Comparison of ENCODE assay signal across 1 cellular context in the genomic region with DNA sequence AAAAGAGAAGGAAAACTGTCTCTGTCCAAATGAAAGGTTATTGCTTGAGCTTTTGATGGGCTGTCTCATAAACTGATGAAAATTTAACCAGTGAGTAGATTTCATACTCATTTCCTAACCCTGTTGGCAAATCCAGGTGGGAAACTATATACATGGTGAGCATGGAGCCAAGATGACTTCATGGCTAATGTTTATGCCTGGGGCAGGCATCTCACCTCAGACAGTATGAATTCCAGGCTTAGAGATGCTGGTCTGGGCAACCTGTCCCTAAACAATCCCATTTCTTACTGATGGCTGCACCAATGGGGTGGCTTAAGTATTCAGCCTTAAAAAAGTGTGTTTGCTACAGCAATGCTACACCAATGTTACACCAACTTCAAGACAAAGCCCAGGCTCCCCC.
TF ChIP-seq lines count a peak whose summit lies in the region.

No MANE protein-coding gene starts in this region.

TF ChIP-seq in SK-N-SH treated with all-trans-retinoic acid at 6 μM for 48 hours, 23 proteins besides CTCF, POLR2A, EP300 and RAD21 (continued from another document):
- TF ChIP-seq, protein P1, sequence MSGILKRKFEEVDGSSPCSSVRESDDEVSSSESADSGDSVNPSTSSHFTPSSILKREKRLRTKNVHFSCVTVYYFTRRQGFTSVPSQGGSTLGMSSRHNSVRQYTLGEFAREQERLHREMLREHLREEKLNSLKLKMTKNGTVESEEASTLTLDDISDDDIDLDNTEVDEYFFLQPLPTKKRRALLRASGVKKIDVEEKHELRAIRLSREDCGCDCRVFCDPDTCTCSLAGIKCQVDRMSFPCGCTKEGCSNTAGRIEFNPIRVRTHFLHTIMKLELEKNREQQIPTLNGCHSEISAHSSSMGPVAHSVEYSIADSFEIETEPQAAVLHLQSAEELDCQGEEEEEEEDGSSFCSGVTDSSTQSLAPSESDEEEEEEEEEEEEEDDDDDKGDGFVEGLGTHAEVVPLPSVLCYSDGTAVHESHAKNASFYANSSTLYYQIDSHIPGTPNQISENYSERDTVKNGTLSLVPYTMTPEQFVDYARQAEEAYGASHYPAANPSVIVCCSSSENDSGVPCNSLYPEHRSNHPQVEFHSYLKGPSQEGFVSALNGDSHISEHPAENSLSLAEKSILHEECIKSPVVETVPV (CRISPR knock-in tag; IDR thresholded peaks at IDR 0.05), result no peak
- TF ChIP-seq ZC3H10 (CRISPR knock-in tag; IDR thresholded peaks at IDR 0.05) (no peak), SNAI2 (CRISPR knock-in tag; IDR thresholded peaks at IDR 0.05) (no peak), PPARA (CRISPR knock-in tag; IDR thresholded peaks at IDR 0.05; ENCODE audit: borderline replicate concordance) (no peak), ISL1 (CRISPR knock-in tag; IDR thresholded peaks at IDR 0.05) (no peak)
